In the genomic region with DNA sequence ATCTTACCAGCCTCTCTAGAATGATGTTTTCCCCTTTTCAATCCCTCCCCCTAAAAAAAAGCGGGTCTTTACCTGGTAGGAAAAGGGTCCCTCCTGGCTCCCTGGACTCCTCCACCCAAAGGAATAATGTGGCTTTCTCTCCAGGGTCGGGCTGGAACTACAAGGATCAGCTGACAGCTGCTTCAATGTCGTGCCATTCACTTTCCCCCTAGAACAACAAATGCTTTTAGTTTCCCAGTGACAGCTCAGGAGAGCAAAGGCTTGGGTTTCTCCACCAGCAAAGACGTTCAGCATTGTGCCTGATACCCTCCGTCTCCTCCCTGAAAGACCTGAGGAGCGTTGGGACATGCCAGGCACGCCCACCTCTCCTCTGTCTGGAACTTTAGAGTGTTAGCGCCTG, we compare ENCODE assay signal across 24 cellular contexts.
"Had no signal": no experiment of that assay in that cellular context is flagged by ENCODE, and none has a peak within 500 bp of the region (broad histone marks: within the 10 kb centered on the region; RNA-seq: fewer than 3 reads in every experiment).

No MANE protein-coding gene starts in this region.

- H3K4me3 ChIP-seq: breast epithelium, hepatocyte had no signal

- DNase-seq: activated CD4-positive, alpha-beta T cell treated with anti-CD3 and anti-CD28 coated beads, Interleukin-2, amount 50 U/mL, for 1 hour; activated CD8-positive, alpha-beta T cell treated with anti-CD3 and anti-CD28 coated beads for 36 hours; activated naive CD4-positive, alpha-beta T cell; activated T-cell treated with anti-CD3 and anti-CD28 coated beads for 4 hours; activated T-cell treated with anti-CD3 and anti-CD28 coated beads, Interleukin-2, amount 50 U/mL, for 72 hours; central memory CD4-positive, alpha-beta T cell; foreskin keratinocyte; left cardiac atrium; mammary epithelial cell; naive B cell; occipital lobe; stimulated activated CD4-positive, alpha-beta T cell treated with anti-CD3 and anti-CD28 coated beads, Interleukin-2, amount 100 ng/mL, for 48 hours; stimulated activated naive CD4-positive, alpha-beta T cell treated with Interleukin-2 at 50 U/mL for 16 hours; T-helper 9 cell had no signal

- H3K27me3 ChIP-seq: breast epithelium, tibial nerve had no signal

- H3K4me1 ChIP-seq: breast epithelium, esophagus muscularis mucosa, foreskin keratinocyte, parathyroid adenoma had no signal

- H3K27ac ChIP-seq: breast epithelium, esophagus muscularis mucosa, foreskin keratinocyte, hepatocyte, parathyroid adenoma, tibial nerve had no signal

- H3K9ac ChIP-seq: parathyroid adenoma had no signal

- H3K36me3 Mint-ChIP-seq: mesothelial cell of epicardium had no signal

- H3K4me3 Mint-ChIP-seq: activated CD8-positive, alpha-beta T cell treated with anti-CD3 and anti-CD28 coated beads for 36 hours; activated T-cell treated with anti-CD3 and anti-CD28 coated beads, Interleukin-2, amount 50 U/mL, for 72 hours; dendritic cell treated with granulocyte-macrophage colony-stimulating factor and Interleukin-4, amounts not matched to agents 40 ng/mL and 50 ng/mL, for 4 days; mesothelial cell of epicardium; T-helper 1 cell treated with Interleukin-12 subunit alpha and Interleukin-12 subunit beta and Interleukin-4 antibody, amounts not matched to agents 30 μg/mL and 1 μg/mL, for 36 hours had no signal

- H3K79me2 ChIP-seq: hepatocyte, parathyroid adenoma had no signal

- ATAC-seq: activated CD8-positive, alpha-beta T cell treated with anti-CD3 and anti-CD28 coated beads for 36 hours; activated naive CD4-positive, alpha-beta T cell treated with anti-CD3 and anti-CD28 coated beads, Interleukin-2, amount 50 U/mL, for 72 hours; activated T-cell treated with anti-CD3 and anti-CD28 coated beads, Interleukin-2, amount 50 U/mL, for 72 hours; left cardiac atrium had no signal

- H3K9me3 ChIP-seq: breast epithelium, esophagus muscularis mucosa, tibial nerve had no signal

- H3K36me3 ChIP-seq: breast epithelium, esophagus muscularis mucosa, tibial nerve had no signal

- H3K27ac Mint-ChIP-seq: activated CD8-positive, alpha-beta T cell treated with anti-CD3 and anti-CD28 coated beads for 36 hours; activated naive CD4-positive, alpha-beta T cell treated with anti-CD3 and anti-CD28 coated beads, Interleukin-2, amount 50 U/mL, for 72 hours; activated T-cell treated with anti-CD3 and anti-CD28 coated beads, Interleukin-2, amount 50 U/mL, for 72 hours; dendritic cell treated with granulocyte-macrophage colony-stimulating factor and Interleukin-4, amounts not matched to agents 40 ng/mL and 50 ng/mL, for 4 days; endodermal cell; mesothelial cell of epicardium; naive B cell; T-helper 1 cell treated with Interleukin-12 subunit alpha and Interleukin-12 subunit beta and Interleukin-4 antibody, amounts not matched to agents 30 μg/mL and 1 μg/mL, for 36 hours had no signal

- H2AFZ ChIP-seq: hepatocyte, parathyroid adenoma had no signal

- H3K9me3 Mint-ChIP-seq: activated CD8-positive, alpha-beta T cell treated with anti-CD3 and anti-CD28 coated beads for 36 hours; activated naive CD4-positive, alpha-beta T cell treated with anti-CD3 and anti-CD28 coated beads, Interleukin-2, amount 50 U/mL, for 72 hours; activated T-cell treated with anti-CD3 and anti-CD28 coated beads, Interleukin-2, amount 50 U/mL, for 72 hours; dendritic cell treated with granulocyte-macrophage colony-stimulating factor and Interleukin-4, amounts not matched to agents 40 ng/mL and 50 ng/mL, for 4 days; endodermal cell; mesothelial cell of epicardium; naive B cell; T-helper 1 cell treated with Interleukin-12 subunit alpha and Interleukin-12 subunit beta and Interleukin-4 antibody, amounts not matched to agents 30 μg/mL and 1 μg/mL, for 36 hours had no signal
